In the genomic region with DNA sequence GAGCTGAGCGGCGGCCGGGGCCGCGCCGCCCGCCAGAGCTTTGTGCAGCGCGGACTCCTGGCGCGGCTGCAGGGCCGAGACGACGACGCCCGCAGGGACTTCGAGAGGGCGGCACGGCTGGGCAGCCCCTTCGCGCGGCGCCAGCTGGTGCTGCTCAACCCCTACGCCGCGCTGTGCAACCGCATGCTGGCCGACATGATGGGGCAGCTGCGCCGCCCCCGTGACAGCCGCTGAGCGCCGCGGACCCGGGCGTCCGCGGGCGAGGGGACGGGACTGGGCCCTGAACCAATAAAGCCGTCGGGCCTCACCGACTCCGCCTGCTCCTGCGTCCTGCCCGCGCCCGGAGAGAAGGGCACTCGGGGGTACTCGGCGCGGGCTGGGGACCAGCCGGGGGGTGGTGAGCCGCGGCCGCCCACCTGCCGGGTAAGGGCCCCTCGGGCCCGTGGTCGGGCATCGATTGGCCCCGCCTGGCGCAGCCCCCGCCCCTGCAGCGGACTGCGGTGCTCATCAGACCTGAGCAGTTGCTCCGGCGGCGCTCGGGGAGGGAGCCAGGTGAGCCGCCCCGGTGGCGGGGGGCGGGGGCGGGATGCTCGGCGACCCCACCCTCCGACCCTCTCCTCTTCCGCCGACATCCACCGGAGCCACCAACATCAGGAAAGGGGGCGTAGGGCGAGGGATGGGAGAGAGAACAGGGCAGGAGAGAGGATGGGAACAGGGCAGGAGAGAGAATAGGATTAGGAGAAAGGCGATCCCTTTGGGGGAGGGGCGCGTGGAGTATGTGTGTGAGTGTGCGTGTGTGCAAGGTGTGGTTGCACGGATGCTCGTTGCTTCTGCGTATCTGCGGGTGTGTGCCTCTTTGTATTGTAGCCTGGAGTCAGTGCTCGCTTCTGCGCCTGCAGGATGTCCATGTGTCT, we compare ENCODE assay signal across 8 cellular contexts. TPM values are rescaled to one million over a fixed set of nuclear protein-coding genes. Genes with fewer than 3 reads are reported as not detected.
DNase-seq lines count a peak whose midpoint lies in the region; ATAC-seq and TF ChIP-seq lines count a peak whose summit lies in the region.

A gene (plus strand): TSS at position 510 of the 914 bp plus-strand sequence. CDS start 610 bp downstream, outside the sequence.

- peaks cover 14% of the 10 kb centered on the region for H3K4me1 Mint-ChIP-seq in activated T-helper 17 cell treated with anti-CD3 and anti-CD28 coated beads, Interleukin-2, amount 50 U/mL, for 72 hours
- H3K4me1 Mint-ChIP-seq in nephron progenitor cell: peaks cover 36% of the 10 kb centered on the region

- H3K9me3 Mint-ChIP-seq in activated T-helper 17 cell treated with anti-CD3 and anti-CD28 coated beads, Interleukin-2, amount 50 U/mL, for 72 hours: no peaks in the 10 kb centered on the region
- no peaks in the 10 kb centered on the region for H3K9me3 Mint-ChIP-seq in nephron progenitor cell

- peak; percentile 67 for ATAC-seq in HG03135 (IDR thresholded peaks at IDR 0.05; ENCODE audit: unreplicated experiment)
- ATAC-seq in activated T-helper 17 cell treated with anti-CD3 and anti-CD28 coated beads, Interleukin-2, amount 50 U/mL, for 72 hours (replicated peaks): peak; percentile 88

- peak; percentile 41 for DNase-seq in NCI-H1436 (lab: John Stamatoyannopoulos, UW)
- DNase-seq in NCI-H1436 treated with DMSO at 0.1 percent for 48 hours (lab: John Stamatoyannopoulos, UW): no peak
- peak; percentile 78 for DNase-seq in OCI-M1 (lab: John Stamatoyannopoulos, UW)
- peak; percentile 47 for DNase-seq in fibroblast of villous mesenchyme (ENCODE audit: low read depth)
- DNase-seq in nephron progenitor cell: peak; percentile 79
- peak; percentile 79 for DNase-seq in stimulated activated naive CD4-positive, alpha-beta T cell treated with Interleukin-2 at 50 U/mL for 16 hours (lab: John Stamatoyannopoulos, UW)

- peak within 1 kb of the TSS; percentile 82 for H3K27ac Mint-ChIP-seq in activated T-helper 17 cell treated with anti-CD3 and anti-CD28 coated beads, Interleukin-2, amount 50 U/mL, for 72 hours
- H3K27ac Mint-ChIP-seq in nephron progenitor cell: no peak within 1 kb of the TSS

- peak within 1 kb of the TSS; percentile 76 for H3K4me3 Mint-ChIP-seq in activated T-helper 17 cell treated with anti-CD3 and anti-CD28 coated beads, Interleukin-2, amount 50 U/mL, for 72 hours
- H3K4me3 Mint-ChIP-seq in nephron progenitor cell: peak within 1 kb of the TSS; percentile 98

- peak within 1 kb of the TSS; percentile 71 for H3K4me3 ChIP-seq in fibroblast of villous mesenchyme (ENCODE audit: low read depth, low read length)

- no peaks in the 10 kb centered on the region for H3K27me3 Mint-ChIP-seq in activated T-helper 17 cell treated with anti-CD3 and anti-CD28 coated beads, Interleukin-2, amount 50 U/mL, for 72 hours
- H3K27me3 Mint-ChIP-seq in nephron progenitor cell (ENCODE audit: low read depth, poor library complexity): peaks cover 16% of the 10 kb centered on the region

- no peaks in the 10 kb centered on the region for H3K36me3 Mint-ChIP-seq in activated T-helper 17 cell treated with anti-CD3 and anti-CD28 coated beads, Interleukin-2, amount 50 U/mL, for 72 hours (ENCODE audit: low read depth)
- H3K36me3 Mint-ChIP-seq in nephron progenitor cell (ENCODE audit: low read depth): peaks cover 16% of the 10 kb centered on the region

- TF ChIP-seq CTCF in fibroblast of villous mesenchyme (IDR thresholded peaks at IDR 0.05; ENCODE audit: insufficient read depth, low read depth, low read length) (no peak), nephron progenitor cell (IDR thresholded peaks at IDR 0.05) (no peak)

RNA-seq across cellular contexts. Expression of the gene that starts here (rescaled TPM):
- total RNA-seq in activated T-helper 17 cell treated with anti-CD3 and anti-CD28 coated beads, Interleukin-2, amount 50 U/mL, for 72 hours: 10 to 100 TPM in 1 of 2 donors, 1 to 10 TPM in 1; 8.2 to 14.9 TPM
- total RNA-seq in fibroblast of villous mesenchyme: 25.8 and 35.4 TPM in 2 replicates
